In genomic region chr11:111775024-111775710, GRCh38 we compare ENCODE assay signal across 19 cellular contexts. TPM values are rescaled to one million over a fixed set of nuclear protein-coding genes. Genes with fewer than 3 reads are reported as not detected.
A peak's percentile ranks its signal among the peaks of the same experiment; 100 is the strongest.
DNase-seq lines count a peak whose midpoint lies in the region; ATAC-seq and TF ChIP-seq lines count a peak whose summit lies in the region.
"Had no signal": no experiment of that assay in that cellular context is flagged by ENCODE, and none has a peak within 500 bp of the region (broad histone marks: within the 10 kb centered on the region; RNA-seq: fewer than 3 reads in every experiment).

No MANE protein-coding gene starts in this region.

- H3K4me3 ChIP-seq in GM23248 (no peak overlapping the region), choroid plexus epithelial cell (ENCODE audit: low read depth, low read length) (no peak overlapping the region), right cardiac atrium (ENCODE audit: low read length) (no peak overlapping the region), gastrocnemius medialis (no peak overlapping the region), Caco-2 (ENCODE audit: low read depth, low read length) (no peak overlapping the region), lower leg skin (ENCODE audit: low read depth, poor library complexity, severe bottlenecking) (no peak overlapping the region)
- H3K4me3 ChIP-seq: GM23338 had no signal

- POLR2A ChIA-PET in Caco-2 (lab: Charles Lee): interaction anchor here (3.3 kb wide), 1 partner anchor 9 kb away, joined by 17 read pairs; the partner anchor contains the start of gene PPP2R1B

- H3K79me2 ChIP-seq in GM23248 (ENCODE audit: insufficient read depth): no peaks in the 10 kb centered on the region

- intact Hi-C loops in right cardiac atrium (cut with DNase I): loop anchor here (2.0 to 10.0 kb wide), 4 partner anchors 60 to 190 kb away; partner anchors contain the start of gene SIK2 (in 4 of the 4)
- intact Hi-C loops in gastrocnemius medialis (cut with DNase I; ENCODE audit: low total_unique reads): no loop called here
- intact Hi-C loops in Caco-2 (cut with micrococcal nuclease; ENCODE audit: unreplicated experiment): no loop called here
- intact Hi-C loops in lower leg skin (cut with DNase I; ENCODE audit: low total_unique reads): no loop called here

- H3K9me3 ChIP-seq in GM23248 (ENCODE audit: low read depth): no peaks in the 10 kb centered on the region
- H3K9me3 ChIP-seq in right cardiac atrium (ENCODE audit: control insufficient read depth, low read length): no peaks in the 10 kb centered on the region
- H3K9me3 ChIP-seq in gastrocnemius medialis: no peaks in the 10 kb centered on the region
- no peaks in the 10 kb centered on the region for H3K9me3 ChIP-seq in Caco-2

- H3K27me3 ChIP-seq in GM23248 (replicated peaks; ENCODE audit: insufficient read depth) (no peaks in the 10 kb centered on the region), right cardiac atrium (ENCODE audit: control insufficient read depth, insufficient read depth) (no peaks in the 10 kb centered on the region), gastrocnemius medialis (no peaks in the 10 kb centered on the region), Caco-2 (replicated peaks; ENCODE audit: control insufficient read depth, insufficient read depth, low read length) (no peaks in the 10 kb centered on the region)

- no peak overlapping the region for H3K27ac Mint-ChIP-seq in Caco-2 (ENCODE audit: unreplicated experiment)
- no peak overlapping the region for H3K27ac Mint-ChIP-seq in activated naive CD4-positive, alpha-beta T cell treated with anti-CD3 and anti-CD28 coated beads, Interleukin-2, amount 50 U/mL, for 72 hours
- H3K27ac Mint-ChIP-seq: activated naive CD8-positive, alpha-beta T cell; dendritic cell treated with granulocyte-macrophage colony-stimulating factor and Interleukin-4, amounts not matched to agents 40 ng/mL and 50 ng/mL, for 4 days; GM23338; natural killer cell; stimulated activated naive CD8-positive, alpha-beta T cell treated with anti-CD3 and anti-CD28 coated beads, Interleukin-15, Interleukin-2, amounts not matched to agents 100 ng/mL and 50 ng/mL, for 24 hours; T-helper 1 cell treated with Interleukin-12 subunit alpha and Interleukin-12 subunit beta and Interleukin-4 antibody, amounts not matched to agents 30 μg/mL and 1 μg/mL, for 36 hours had no signal

- no peaks in the 10 kb centered on the region for H3K9me3 Mint-ChIP-seq in Caco-2 (ENCODE audit: unreplicated experiment)
- H3K9me3 Mint-ChIP-seq in activated naive CD4-positive, alpha-beta T cell treated with anti-CD3 and anti-CD28 coated beads, Interleukin-2, amount 50 U/mL, for 72 hours: no peaks in the 10 kb centered on the region
- H3K9me3 Mint-ChIP-seq: dendritic cell treated with granulocyte-macrophage colony-stimulating factor and Interleukin-4, amounts not matched to agents 40 ng/mL and 50 ng/mL, for 4 days; GM23338; natural killer cell; stimulated activated naive CD8-positive, alpha-beta T cell treated with anti-CD3 and anti-CD28 coated beads, Interleukin-15, Interleukin-2, amounts not matched to agents 100 ng/mL and 50 ng/mL, for 24 hours; T-helper 1 cell treated with Interleukin-12 subunit alpha and Interleukin-12 subunit beta and Interleukin-4 antibody, amounts not matched to agents 30 μg/mL and 1 μg/mL, for 36 hours had no signal

- H3F3A ChIP-seq in GM23248 (ENCODE audit: insufficient read depth): no peaks in the 10 kb centered on the region

- BruUV-seq in Caco-2 (replicated peaks; lab: Mats Ljungman, UMichigan): no TSS peak

- no peaks in the 10 kb centered on the region for H4K20me1 ChIP-seq in GM23248 (ENCODE audit: insufficient read depth)

- no peak overlapping the region for H3K4me3 Mint-ChIP-seq in Caco-2 (ENCODE audit: unreplicated experiment)
- H3K4me3 Mint-ChIP-seq: activated naive CD8-positive, alpha-beta T cell; dendritic cell treated with granulocyte-macrophage colony-stimulating factor and Interleukin-4, amounts not matched to agents 40 ng/mL and 50 ng/mL, for 4 days; GM23338; natural killer cell; stimulated activated naive CD8-positive, alpha-beta T cell treated with anti-CD3 and anti-CD28 coated beads, Interleukin-15, Interleukin-2, amounts not matched to agents 100 ng/mL and 50 ng/mL, for 24 hours; T-helper 1 cell treated with Interleukin-12 subunit alpha and Interleukin-12 subunit beta and Interleukin-4 antibody, amounts not matched to agents 30 μg/mL and 1 μg/mL, for 36 hours had no signal

- in situ Hi-C loops in GM23248 (cut with MboI): loop anchor here (10.0 kb wide), 1 partner anchor 320 kb away; no protein-coding TSS in a partner anchor
- in situ Hi-C loops in gastrocnemius medialis (cut with MboI; ENCODE audit: low sequenced_read_pairs in 4 of 4): loop anchor here in 3 of 4 donors (5.0 to 10.0 kb wide), 3 partner anchors 67 to 210 kb away; partner anchors contain the start of gene SIK2 (in 3 of the 3)

- no peak for TF ChIP-seq POLR2A in gastrocnemius medialis (IDR thresholded peaks at IDR 0.05)
- TF ChIP-seq POLR2A in lower leg skin (IDR thresholded peaks at IDR 0.05): no peak

- WGBS in GM23248 (ENCODE audit: low coverage in 1 of 2, low lambda C conversion rate in 2 of 2, missing lambda C conversion rate in 2 of 2), 2 experiments: 68 to 69% methylated on average over 6 of the region's 6 CpGs
- WGBS in right cardiac atrium: 44% methylated on average over 6 of the region's 6 CpGs
- 52 to 65% methylated on average over 6 of the region's 6 CpGs for WGBS in lower leg skin, 2 donors

- H3K4me1 ChIP-seq in GM23248 (ENCODE audit: insufficient read depth): 0 out of 2 replicates have a peak, but pooled peaks cover 8% of the 10 kb centered on the region
- H3K4me1 ChIP-seq in right cardiac atrium (ENCODE audit: control insufficient read depth, insufficient read depth, low read length): no peaks in the 10 kb centered on the region
- peaks cover 0 to 7% of the 10 kb centered on the region in 2 donors for H3K4me1 ChIP-seq in gastrocnemius medialis
- H3K4me1 ChIP-seq in Caco-2: peaks cover 17% of the 10 kb centered on the region

- TF ChIP-seq CTCF in choroid plexus epithelial cell (conservative IDR thresholded peaks at IDR 0.05; ENCODE audit: low read depth, low read length): no peak
- TF ChIP-seq CTCF in gastrocnemius medialis (IDR thresholded peaks at IDR 0.05 in 4 of 5, conservative IDR thresholded peaks at IDR 0.05 in 1 of 5): no peak
- no peak for TF ChIP-seq CTCF in Caco-2 (IDR thresholded peaks at IDR 0.05; ENCODE audit: insufficient read depth in 1 of 2, low read depth in 1 of 2, low read length in 1 of 2, severe bottlenecking in 1 of 2, unreplicated experiment in 1 of 2)
- no peak for TF ChIP-seq CTCF in lower leg skin (IDR thresholded peaks at IDR 0.05)

- ATAC-seq in right cardiac atrium (peak; percentile 81 to 88), gastrocnemius medialis (peak; percentile 28 to 54)
- ATAC-seq in activated naive CD4-positive, alpha-beta T cell treated with anti-CD3 and anti-CD28 coated beads, Interleukin-2, amount 50 U/mL, for 72 hours: no peak
- ATAC-seq: GM23338, natural killer cell had no signal

- H3K4me2 ChIP-seq in GM23248 (ENCODE audit: unreplicated experiment): no peak overlapping the region
- H3K4me2 ChIP-seq: GM23338 had no signal

- H3K36me3 Mint-ChIP-seq in Caco-2 (ENCODE audit: insufficient read depth, unreplicated experiment): no peaks in the 10 kb centered on the region
- H3K36me3 Mint-ChIP-seq in activated naive CD4-positive, alpha-beta T cell treated with anti-CD3 and anti-CD28 coated beads, Interleukin-2, amount 50 U/mL, for 72 hours: no peaks in the 10 kb centered on the region
- H3K36me3 Mint-ChIP-seq: activated naive CD8-positive, alpha-beta T cell; natural killer cell had no signal

- peak; percentile 21 for DNase-seq in GM23248
- peak; percentile 50 for DNase-seq in choroid plexus epithelial cell (ENCODE audit: low read depth)
- peak; percentile 64 to 87 (median 70) for DNase-seq in right cardiac atrium
- no peak for DNase-seq in gastrocnemius medialis
- DNase-seq in DMS79 treated with DMSO at 0.1 percent for 48 hours (lab: John Stamatoyannopoulos, UW): no peak
- no peak for DNase-seq in Caco-2
- DNase-seq in activated naive CD4-positive, alpha-beta T cell treated with anti-CD3 and anti-CD28 coated beads, Interleukin-2, amount 50 U/mL, for 72 hours (ENCODE audit: low spot score in 2 of 2): no peak
- DNase-seq in lower leg skin (ENCODE audit: low spot score in 2 of 2): no peak
- DNase-seq: activated CD4-positive, CD25-positive, alpha-beta regulatory T cell treated with anti-CD3 and anti-CD28 coated beads, Interleukin-2, amount 50 U/mL, for 72 hours; activated T-cell treated with anti-CD3 and anti-CD28 coated beads for 4 hours; natural killer cell; NCI-H2029; NCI-H526 treated with DMSO at 0.1 percent for 48 hours had no signal

- no peak overlapping the region for H2AFZ ChIP-seq in GM23248
- H2AFZ ChIP-seq: GM23338 had no signal

- peaks cover 23% of the 10 kb centered on the region for H3K4me1 Mint-ChIP-seq in Caco-2 (ENCODE audit: low read depth, unreplicated experiment)
- H3K4me1 Mint-ChIP-seq: natural killer cell had no signal

- H3K9me2 ChIP-seq in GM23248 (ENCODE audit: insufficient read depth): no peaks in the 10 kb centered on the region

- H3K27ac ChIP-seq in GM23248 (no peak overlapping the region), right cardiac atrium (ENCODE audit: low read length) (no peak overlapping the region), gastrocnemius medialis (peak overlapping the region; percentile 31 to 58 (median 39))
- H3K27ac ChIP-seq: RWPE1 had no signal

- H3K36me3 ChIP-seq in GM23248 (ENCODE audit: low read depth): no peaks in the 10 kb centered on the region
- H3K36me3 ChIP-seq in gastrocnemius medialis: no peaks in the 10 kb centered on the region
- H3K36me3 ChIP-seq in Caco-2 (ENCODE audit: control insufficient read depth, insufficient read depth, low read length): no peaks in the 10 kb centered on the region

- H3K9ac ChIP-seq in GM23248: no peak overlapping the region

- H3K27me3 Mint-ChIP-seq in Caco-2 (ENCODE audit: insufficient read depth, unreplicated experiment): no peaks in the 10 kb centered on the region
- H3K27me3 Mint-ChIP-seq: activated naive CD8-positive, alpha-beta T cell; dendritic cell treated with granulocyte-macrophage colony-stimulating factor and Interleukin-4, amounts not matched to agents 40 ng/mL and 50 ng/mL, for 4 days; stimulated activated naive CD8-positive, alpha-beta T cell treated with anti-CD3 and anti-CD28 coated beads, Interleukin-15, Interleukin-2, amounts not matched to agents 100 ng/mL and 50 ng/mL, for 24 hours had no signal

- CTCF ChIA-PET in Caco-2 (lab: Charles Lee): interaction anchor here (0.9 to 1.4 kb wide), 3 partner anchors 9 to 172 kb away, joined by 3 to 5 read pairs (median 4); partner anchors contain the start of gene PPP2R1B

RNA-seq across cellular contexts. Expression of gene PPP2R1B, which starts 9.0 kb away (rescaled TPM):
- total RNA-seq in GM23248 (2014; rRNA removed; shearing (Covaris generic)): 24.8 and 25.1 TPM in 2 replicates
- 22.1 and 26.2 TPM in 2 replicates for polyA plus RNA-seq in GM23248 (2016; fragmentation: Nextera tagmentation; extraction: Ambion mirVana)
- total RNA-seq in right cardiac atrium: 10 to 100 TPM in 2 of 4 donors, 1 to 10 TPM in 2; 9.6 to 19.7 (median 10.3) TPM
- polyA plus RNA-seq in right cardiac atrium: 5.7 TPM
- 10 to 100 TPM in 2 of 4 donors, 1 to 10 TPM in 2; 7.3 to 16.0 (median 9.4) TPM for total RNA-seq in gastrocnemius medialis
- total RNA-seq in Caco-2 (2022): 109 and 114 TPM in 2 replicates
- 10 to 100 TPM; 53.9 to 57.3 TPM for total RNA-seq in activated naive CD4-positive, alpha-beta T cell treated with anti-CD3 and anti-CD28 coated beads, Interleukin-2, amount 50 U/mL, for 72 hours
- 10 to 100 TPM; 18.7 to 22.4 (median 20.7) TPM for total RNA-seq in lower leg skin

Comparison
In these comparisons a context has a peak if more than half of its experiments do, and no peak if none do; other contexts are left out.
1. DNase-seq: peak in GM23248 (single experiment), choroid plexus epithelial cell (single experiment) and right cardiac atrium (3 of 3); none in gastrocnemius medialis (0 of 2), DMS79 treated with DMSO at 0.1 percent for 48 hours (single experiment), Caco-2 (0 of 2), activated naive CD4-positive, alpha-beta T cell treated with anti-CD3 and anti-CD28 coated beads, Interleukin-2, amount 50 U/mL, for 72 hours (0 of 2) and lower leg skin (0 of 2).
2. H3K27ac ChIP-seq: peak in gastrocnemius medialis (4 of 4); none in GM23248 (single experiment) and right cardiac atrium (single experiment).
3. ATAC-seq: peak in right cardiac atrium (2 of 2) and gastrocnemius medialis (2 of 2); none in activated naive CD4-positive, alpha-beta T cell treated with anti-CD3 and anti-CD28 coated beads, Interleukin-2, amount 50 U/mL, for 72 hours (0 of 2).
4. intact Hi-C loops: an anchor here in right cardiac atrium (2.0 to 10.0 kb wide); none called in gastrocnemius medialis, Caco-2 and lower leg skin.